Comparison of ENCODE assay signal across 12 cellular contexts in genomic region chr15:32683906-32684584, GRCh38. TPM values are rescaled to one million over a fixed set of nuclear protein-coding genes. Genes with fewer than 3 reads are reported as not detected.
A peak's percentile ranks its signal among the peaks of the same experiment; 100 is the strongest.
DNase-seq lines count a peak whose midpoint lies in the region; ATAC-seq and TF ChIP-seq lines count a peak whose summit lies in the region.
"Had no signal": no experiment of that assay in that cellular context is flagged by ENCODE, and none has a peak within 500 bp of the region (broad histone marks: within the 10 kb centered on the region; RNA-seq: fewer than 3 reads in every experiment).

No MANE protein-coding gene starts in this region.

- H3K4me2 ChIP-seq in BLaER1 treated with 17β-estradiol and CSF1 and Interleukin-3, amounts not matched to agents 10 nM and 100 nM = peak overlapping the region; percentile 25 to 73 (median 47); a peak in 21 of 22 replicates

- H4K20me1 ChIP-seq in BLaER1 treated with 17β-estradiol and CSF1 and Interleukin-3, amounts not matched to agents 10 nM and 100 nM = no peaks in the 10 kb centered on the region

- 0 out of 22 replicates have a peak overlapping the region, but pooled peaks of 1 of the 11 experiments have one; percentile 27 for H3K27ac ChIP-seq in BLaER1 treated with 17β-estradiol and CSF1 and Interleukin-3, amounts not matched to agents 10 nM and 100 nM
- H3K27ac ChIP-seq in lung (ENCODE audit: low read depth in 1 of 2, low read length in 1 of 2) = no peak overlapping the region
- H3K27ac ChIP-seq: cardiac muscle cell had no signal

- H3K27me3 ChIP-seq in BLaER1 treated with 17β-estradiol and CSF1 and Interleukin-3, amounts not matched to agents 10 nM and 100 nM = no peaks in the 10 kb centered on the region
- H3K27me3 ChIP-seq in lung (ENCODE audit: control insufficient read depth, insufficient read depth) = no peaks in the 10 kb centered on the region
- H3K27me3 ChIP-seq: cardiac muscle cell had no signal

- WGBS in lung, 2 donors = 76% methylated on average over 8 of the region's 8 CpGs

- no peaks in the 10 kb centered on the region for H3K36me3 ChIP-seq in BLaER1 treated with 17β-estradiol and CSF1 and Interleukin-3, amounts not matched to agents 10 nM and 100 nM
- H3K36me3 ChIP-seq in lung (ENCODE audit: control insufficient read depth in 2 of 2, insufficient read depth in 2 of 2, low read length in 2 of 2) = no peaks in the 10 kb centered on the region
- H3K36me3 ChIP-seq: cardiac muscle cell had no signal

- ATAC-seq in lung (ENCODE audit: insufficient read depth, low FRiP score) (peak; percentile 38), HG03135 (IDR thresholded peaks at IDR 0.05; ENCODE audit: unreplicated experiment) (no peak), GM18520 (IDR thresholded peaks at IDR 0.05; ENCODE audit: unreplicated experiment) (no peak), HG03097 (IDR thresholded peaks at IDR 0.05; ENCODE audit: low FRiP score, unreplicated experiment) (no peak)

- peaks cover 11 to 45% (median 19%) of the 10 kb centered on the region in 10 experiments for H3K4me1 ChIP-seq in BLaER1 treated with 17β-estradiol and CSF1 and Interleukin-3, amounts not matched to agents 10 nM and 100 nM
- no peaks in the 10 kb centered on the region for H3K4me1 ChIP-seq in lung (ENCODE audit: control insufficient read depth in 2 of 2, insufficient read depth in 2 of 2, low read length in 2 of 2)

- no peak overlapping the region for H3K9ac ChIP-seq in BLaER1 treated with 17β-estradiol and CSF1 and Interleukin-3, amounts not matched to agents 10 nM and 100 nM

- DNase-seq in LHCN-M2 (ENCODE audit: low read depth) (peak; percentile 93), astrocyte of the hippocampus (ENCODE audit: low read depth, low spot score) (peak; percentile 94), lung (ENCODE audit: low spot score) (no peak), NCI-H2029 treated with DMSO at 0.1 percent for 48 hours (lab: John Stamatoyannopoulos, UW) (no peak)
- DNase-seq: activated CD4-positive, alpha-beta T cell treated with anti-CD3 and anti-CD28 coated beads for 1 hour; NCI-H774 had no signal

- H3K9me3 ChIP-seq in BLaER1 treated with 17β-estradiol and CSF1 and Interleukin-3, amounts not matched to agents 10 nM and 100 nM (replicated peaks in 1 of 11) = peaks cover 0 to 4% (median 0%) of the 10 kb centered on the region in 11 experiments; a peak in 1 of 22 replicates
- peaks cover 0 to 4% of the 10 kb centered on the region in 2 donors for H3K9me3 ChIP-seq in lung (ENCODE audit: control insufficient read depth in 2 of 2, insufficient read depth in 1 of 2, low read length in 1 of 2)

- H3K4me3 ChIP-seq in BLaER1 treated with 17β-estradiol and CSF1 and Interleukin-3, amounts not matched to agents 10 nM and 100 nM = no peak overlapping the region
- H3K4me3 ChIP-seq in lung = no peak overlapping the region
- H3K4me3 ChIP-seq: cardiac muscle cell, skin epidermis had no signal

- TF ChIP-seq CTCF in lung (IDR thresholded peaks at IDR 0.05; ENCODE audit: control extremely low read depth, extremely low read depth) = no peak

RNA-seq across cellular contexts. Expression of gene GREM1, which starts 33.8 kb away (rescaled TPM):
- total RNA-seq in LHCN-M2 (2014; rRNA removed) (123 and 138 TPM in 2 replicates), lung (1 to 10 TPM; 1.6 to 2.4 TPM)
- 829 TPM for polyA plus RNA-seq in LHCN-M2 (2012)
- polyA plus RNA-seq in lung = 1 to 10 TPM in 1 of 2 donors, under 1 TPM in 1; 0.06 to 1.8 TPM
- polyA plus RNA-seq: cardiac muscle cell had no signal

RNA-seq across cellular contexts. Expression of gene SCG5, which starts 42.5 kb away (rescaled TPM):
- 1.2 and 2.8 TPM in 2 replicates for total RNA-seq in LHCN-M2 (2014; rRNA removed)
- 15.0 TPM for polyA plus RNA-seq in LHCN-M2 (2012)
- 1 to 10 TPM in 1 of 2 donors, under 1 TPM in 1; 0.77 to 4.9 TPM for total RNA-seq in lung
- 1 to 10 TPM in 1 of 2 donors, under 1 TPM in 1; 0.82 to 1.1 TPM for polyA plus RNA-seq in lung

Comparison
In these comparisons a context has a peak if more than half of its experiments do, and no peak if none do; other contexts are left out.
1. DNase-seq: peak in LHCN-M2 (single experiment) and astrocyte of the hippocampus (single experiment); none in lung (single experiment) and NCI-H2029 treated with DMSO at 0.1 percent for 48 hours (single experiment).
2. RNA of gene GREM1, which starts 33.8 kb away (total RNA-seq): 123 to 138 TPM in LHCN-M2; 1.6 to 2.4 TPM in lung; every median in the first group is over 10 times any median in the second.